Comparison of ENCODE assay signal across 25 cellular contexts in the genomic region with DNA sequence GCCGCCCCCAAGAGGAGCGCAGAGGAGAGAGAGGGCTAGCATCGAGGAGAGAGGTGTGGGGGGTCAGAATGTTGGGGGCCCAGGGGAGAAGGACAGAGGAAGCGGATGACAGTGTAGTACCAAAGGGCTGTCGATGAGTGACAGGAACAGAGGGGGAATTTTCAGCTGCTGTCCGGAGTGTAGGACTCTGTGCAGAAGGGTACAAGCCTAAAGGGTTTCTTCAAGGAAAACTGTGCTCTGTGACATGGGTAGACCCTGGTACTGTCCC. TPM values are rescaled to one million over a fixed set of nuclear protein-coding genes. Genes with fewer than 3 reads are reported as not detected.
DNase-seq lines count a peak whose midpoint lies in the region; ATAC-seq and TF ChIP-seq lines count a peak whose summit lies in the region.
"Had no signal": no experiment of that assay in that cellular context is flagged by ENCODE, and none has a peak within 500 bp of the region (broad histone marks: within the 10 kb centered on the region; RNA-seq: fewer than 3 reads in every experiment).

No MANE protein-coding gene starts in this region.

- no peak for TF ChIP-seq CTCF in neutrophil (IDR thresholded peaks at IDR 0.05)
- TF ChIP-seq CTCF in lower leg skin (IDR thresholded peaks at IDR 0.05), result no peak

- peaks cover 12% of the 10 kb centered on the region for H3K27me3 ChIP-seq in neutrophil

- peaks cover 29% of the 10 kb centered on the region for H3K4me1 Mint-ChIP-seq in activated CD8-positive, alpha-beta memory T cell treated with anti-CD3 and anti-CD28 coated beads, Interleukin-2, amount 10 ng/mL, durations not matched to agents 7 days and 5 days

- peaks cover 21% of the 10 kb centered on the region for H3K36me3 Mint-ChIP-seq in activated CD8-positive, alpha-beta memory T cell treated with anti-CD3 and anti-CD28 coated beads, Interleukin-2, amount 10 ng/mL, durations not matched to agents 7 days and 5 days

- no peaks in the 10 kb centered on the region for H3K36me3 ChIP-seq in neutrophil
- H3K36me3 ChIP-seq: BLaER1 had no signal

- peak overlapping the region; percentile 1 for H3K27ac ChIP-seq in neutrophil
- H3K27ac ChIP-seq: 22Rv1, BLaER1 had no signal

- WGBS in lower leg skin, 2 donors, result 86 to 92% methylated on average over 6 of the region's 6 CpGs

- peaks cover 44 to 71% of the 10 kb centered on the region in 2 experiments for H3K4me1 ChIP-seq in neutrophil (ENCODE audit: control insufficient read depth in 1 of 2, insufficient read depth in 1 of 2, low read depth in 1 of 2, low read length in 1 of 2)

- TF ChIP-seq POLR2A in lower leg skin (IDR thresholded peaks at IDR 0.05), result no peak

- DNase-seq in activated CD8-positive, alpha-beta memory T cell treated with anti-CD3 and anti-CD28 coated beads, Interleukin-2, amount 10 ng/mL, durations not matched to agents 7 days and 5 days, result peak; percentile 37
- no peak for DNase-seq in activated CD8-positive, alpha-beta memory T cell treated with anti-CD3 and anti-CD28 coated beads, Interleukin-2, amount 50 U/mL, for 48 hours
- DNase-seq in islet precursor cell (peak; percentile 7), lower leg skin (ENCODE audit: low spot score in 2 of 2) (no peak)
- DNase-seq: ACHN; Calu3; CD8-positive, alpha-beta memory T cell; DMS153; KBM-7; MM.1S; NCI-H1092; NCI-H1436; NCI-H1930; NCI-H226; NCI-H510A treated with DMSO at 0.1 percent for 48 hours; NCI-H748 treated with DMSO at 0.1 percent for 48 hours had no signal

- CTCF ChIA-PET in activated CD8-positive, alpha-beta memory T cell treated with anti-CD3 and anti-CD28 coated beads, Interleukin-2, amount 10 ng/mL, durations not matched to agents 7 days and 5 days (lab: Charles Lee), result interaction anchor here (1.1 to 2.0 kb wide), 2 partner anchors 32 to 175 kb away, joined by 3 to 5 read pairs; no protein-coding TSS in a partner anchor

- H3K27ac Mint-ChIP-seq in activated CD8-positive, alpha-beta memory T cell treated with anti-CD3 and anti-CD28 coated beads, Interleukin-2, amount 10 ng/mL, durations not matched to agents 7 days and 5 days, result no peak overlapping the region

- H3K4me3 ChIP-seq in neutrophil (ENCODE audit: low read depth in 1 of 2, low read length in 1 of 2), result no peak overlapping the region
- no peak overlapping the region for H3K4me3 ChIP-seq in lower leg skin (ENCODE audit: low read depth, poor library complexity, severe bottlenecking)
- H3K4me3 ChIP-seq: BLaER1 had no signal

- ATAC-seq in activated CD8-positive, alpha-beta memory T cell treated with anti-CD3 and anti-CD28 coated beads, Interleukin-2, amount 10 ng/mL, durations not matched to agents 7 days and 5 days, result no peak
- ATAC-seq in HG03442 (IDR thresholded peaks at IDR 0.05; ENCODE audit: unreplicated experiment), result no peak
- no peak for ATAC-seq in GM18909 (IDR thresholded peaks at IDR 0.05; ENCODE audit: poor library complexity, unreplicated experiment)
- no peak for ATAC-seq in HG03460 (IDR thresholded peaks at IDR 0.05; ENCODE audit: unreplicated experiment)

- peaks cover 38% of the 10 kb centered on the region for H3K27me3 Mint-ChIP-seq in activated CD8-positive, alpha-beta memory T cell treated with anti-CD3 and anti-CD28 coated beads, Interleukin-2, amount 10 ng/mL, durations not matched to agents 7 days and 5 days

- intact Hi-C loops in lower leg skin (cut with DNase I; ENCODE audit: low total_unique reads), result no loop called here

- peaks cover 3% of the 10 kb centered on the region for H3K9me3 Mint-ChIP-seq in activated CD8-positive, alpha-beta memory T cell treated with anti-CD3 and anti-CD28 coated beads, Interleukin-2, amount 10 ng/mL, durations not matched to agents 7 days and 5 days (ENCODE audit: low read depth)

- H3K4me3 Mint-ChIP-seq in activated CD8-positive, alpha-beta memory T cell treated with anti-CD3 and anti-CD28 coated beads, Interleukin-2, amount 10 ng/mL, durations not matched to agents 7 days and 5 days, result no peak overlapping the region
- H3K4me3 Mint-ChIP-seq: H9 had no signal

- H3K9me3 ChIP-seq in neutrophil, result no peaks in the 10 kb centered on the region

RNA-seq across cellular contexts. Expression of a gene that starts 5.3 kb away (rescaled TPM):
- total RNA-seq in activated CD8-positive, alpha-beta memory T cell treated with anti-CD3 and anti-CD28 coated beads, Interleukin-2, amount 10 ng/mL, durations not matched to agents 7 days and 5 days, result 1 to 10 TPM; 3.8 to 6.9 TPM
- under 1 TPM in 3 of 4 donors, not detected in 1; 0.25 to 0.32 (median 0.27) TPM for total RNA-seq in lower leg skin
- total RNA-seq: Calu3, G401, H9, HT1080 had no signal

RNA-seq across cellular contexts. Expression of a gene that starts 16.1 kb away (rescaled TPM):
- 100 to 1,000 TPM; 214 to 229 TPM for total RNA-seq in activated CD8-positive, alpha-beta memory T cell treated with anti-CD3 and anti-CD28 coated beads, Interleukin-2, amount 10 ng/mL, durations not matched to agents 7 days and 5 days
- total RNA-seq in lower leg skin, result 1 to 10 TPM; 4.0 to 7.7 (median 6.9) TPM

RNA-seq across cellular contexts. Expression of a gene that starts 26.5 kb away (rescaled TPM):
- total RNA-seq in activated CD8-positive, alpha-beta memory T cell treated with anti-CD3 and anti-CD28 coated beads, Interleukin-2, amount 10 ng/mL, durations not matched to agents 7 days and 5 days, result not detected
- not detected for total RNA-seq in lower leg skin
- total RNA-seq: Calu3; CD8-positive, alpha-beta memory T cell; G401; H9; HT1080 had no signal

RNA-seq across cellular contexts. Expression of a gene that starts 34.8 kb away (rescaled TPM):
- total RNA-seq in activated CD8-positive, alpha-beta memory T cell treated with anti-CD3 and anti-CD28 coated beads, Interleukin-2, amount 10 ng/mL, durations not matched to agents 7 days and 5 days, result 1,000 to 10,000 TPM in 1 of 2 experiments, 100 to 1,000 TPM in 1; 646 to 1,401 TPM
- total RNA-seq in lower leg skin, result 10 to 100 TPM; 22.2 to 99.4 (median 52.9) TPM

RNA-seq across cellular contexts. Expression of a gene that starts 36.1 kb away (rescaled TPM):
- total RNA-seq in activated CD8-positive, alpha-beta memory T cell treated with anti-CD3 and anti-CD28 coated beads, Interleukin-2, amount 10 ng/mL, durations not matched to agents 7 days and 5 days, result 100 to 1,000 TPM; 166 to 199 TPM
- total RNA-seq in lower leg skin, result 100 to 1,000 TPM in 1 of 4 donors, 10 to 100 TPM in 3; 65.1 to 115 (median 90.8) TPM

Comparison
In these comparisons a context has a peak if more than half of its experiments do, and no peak if none do; other contexts are left out.
1. DNase-seq: peak in activated CD8-positive, alpha-beta memory T cell treated with anti-CD3 and anti-CD28 coated beads, Interleukin-2, amount 10 ng/mL, durations not matched to agents 7 days and 5 days (single experiment) and islet precursor cell (single experiment); none in activated CD8-positive, alpha-beta memory T cell treated with anti-CD3 and anti-CD28 coated beads, Interleukin-2, amount 50 U/mL, for 48 hours (single experiment) and lower leg skin (0 of 2).
2. RNA of a gene that starts 16.1 kb away (total RNA-seq): 214 to 229 TPM in activated CD8-positive, alpha-beta memory T cell treated with anti-CD3 and anti-CD28 coated beads, Interleukin-2, amount 10 ng/mL, durations not matched to agents 7 days and 5 days; 4.0 to 7.7 TPM in lower leg skin; every median in the first group is over 10 times any median in the second.